In the genomic region with DNA sequence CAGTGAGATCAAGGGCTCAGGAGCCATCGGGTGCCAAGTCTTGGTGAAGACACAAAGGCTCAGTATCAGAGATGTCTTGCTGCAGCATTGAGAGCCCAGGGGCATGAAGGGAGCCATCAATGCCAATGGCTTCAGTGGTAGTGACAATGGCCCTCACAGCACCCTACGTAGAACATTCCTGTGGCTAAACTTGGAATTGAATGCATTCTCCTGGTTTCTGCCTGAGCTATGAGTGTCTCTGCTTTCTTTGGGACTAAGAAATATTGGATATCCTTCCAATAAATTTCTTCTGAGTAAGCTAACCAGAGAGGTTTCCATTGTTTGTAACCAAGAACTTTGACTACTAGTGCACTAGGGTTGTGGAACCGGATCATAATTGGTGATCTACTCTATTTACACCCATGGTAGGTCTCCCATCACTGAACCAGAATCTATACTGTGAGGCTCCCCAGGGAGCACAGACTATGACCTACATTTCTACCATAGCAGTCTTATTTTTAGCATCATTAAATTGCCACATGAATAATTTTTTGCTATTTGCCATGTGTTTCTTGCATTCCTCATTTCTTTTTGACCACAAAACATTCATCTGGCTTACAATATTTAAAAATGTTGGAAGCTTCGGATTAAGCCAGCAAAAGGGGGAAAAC, we compare ENCODE assay signal across 28 cellular contexts. TPM values are rescaled to one million over a fixed set of nuclear protein-coding genes. Genes with fewer than 3 reads are reported as not detected.
DNase-seq lines count a peak whose midpoint lies in the region; ATAC-seq and TF ChIP-seq lines count a peak whose summit lies in the region.
"Had no signal": no experiment of that assay in that cellular context is flagged by ENCODE, and none has a peak within 500 bp of the region (broad histone marks: within the 10 kb centered on the region; RNA-seq: fewer than 3 reads in every experiment).

No MANE protein-coding gene starts in this region.

- H3K36me3 Mint-ChIP-seq in stimulated activated effector memory CD8-positive, alpha-beta T cell treated with anti-CD3 and anti-CD28 coated beads, Interleukin-12 subunit alpha, Interleukin-12 subunit beta, amount 100 ng/mL, for 72 hours: no peaks in the 10 kb centered on the region
- H3K36me3 Mint-ChIP-seq: activated CD4-positive, alpha-beta memory T cell treated with anti-CD3 and anti-CD28 coated beads for 36 hours; CD14-positive monocyte; mesothelial cell of epicardium had no signal

- H3K27ac Mint-ChIP-seq in stimulated activated effector memory CD8-positive, alpha-beta T cell treated with anti-CD3 and anti-CD28 coated beads, Interleukin-12 subunit alpha, Interleukin-12 subunit beta, amount 100 ng/mL, for 72 hours: no peak overlapping the region
- H3K27ac Mint-ChIP-seq: activated B cell treated with CpG ODN at 0.5 μM for 24 hours; activated CD4-positive, alpha-beta memory T cell treated with anti-CD3 and anti-CD28 coated beads for 36 hours; CD14-positive monocyte; mesothelial cell of epicardium; nephron progenitor cell; progenitor cell of endocrine pancreas; stimulated activated naive CD8-positive, alpha-beta T cell treated with anti-CD3 and anti-CD28 coated beads, Interleukin-15, Interleukin-2, amounts not matched to agents 100 ng/mL and 50 ng/mL, for 24 hours had no signal

- in situ Hi-C loops in astrocyte of the spinal cord (cut with HindIII; ENCODE audit: low sequenced_read_pairs): no loop called here

- no peak for ATAC-seq in HG03280 (IDR thresholded peaks at IDR 0.05; ENCODE audit: unreplicated experiment)
- ATAC-seq in stimulated activated effector memory CD8-positive, alpha-beta T cell treated with anti-CD3 and anti-CD28 coated beads, Interleukin-12 subunit alpha, Interleukin-12 subunit beta, amount 100 ng/mL, for 72 hours: no peak
- ATAC-seq: esophagus mucosa, left lobe of liver, Panc1 had no signal

- TF ChIP-seq CTCF in astrocyte of the spinal cord (IDR thresholded peaks at IDR 0.05; ENCODE audit: low read depth, low read length): no peak

- H3K4me1 Mint-ChIP-seq in stimulated activated effector memory CD8-positive, alpha-beta T cell treated with anti-CD3 and anti-CD28 coated beads, Interleukin-12 subunit alpha, Interleukin-12 subunit beta, amount 100 ng/mL, for 72 hours: no peaks in the 10 kb centered on the region
- H3K4me1 Mint-ChIP-seq: activated B cell treated with CpG ODN at 0.5 μM for 24 hours, CD14-positive monocyte had no signal

- no peak overlapping the region for H3K4me3 Mint-ChIP-seq in stimulated activated effector memory CD8-positive, alpha-beta T cell treated with anti-CD3 and anti-CD28 coated beads, Interleukin-12 subunit alpha, Interleukin-12 subunit beta, amount 100 ng/mL, for 72 hours
- H3K4me3 Mint-ChIP-seq: activated B cell treated with CpG ODN at 0.5 μM for 24 hours; activated CD4-positive, alpha-beta memory T cell treated with anti-CD3 and anti-CD28 coated beads for 36 hours; CD14-positive monocyte; mesothelial cell of epicardium; nephron progenitor cell; stimulated activated naive CD8-positive, alpha-beta T cell treated with anti-CD3 and anti-CD28 coated beads, Interleukin-15, Interleukin-2, amounts not matched to agents 100 ng/mL and 50 ng/mL, for 24 hours had no signal

- H3K9me3 Mint-ChIP-seq in stimulated activated effector memory CD8-positive, alpha-beta T cell treated with anti-CD3 and anti-CD28 coated beads, Interleukin-12 subunit alpha, Interleukin-12 subunit beta, amount 100 ng/mL, for 72 hours: peaks cover 19% of the 10 kb centered on the region
- H3K9me3 Mint-ChIP-seq: activated B cell treated with CpG ODN at 0.5 μM for 24 hours; activated CD4-positive, alpha-beta memory T cell treated with anti-CD3 and anti-CD28 coated beads for 36 hours had no signal

- peak; percentile 84 for DNase-seq in AG08395 (ENCODE audit: low spot score)
- peak; percentile 3 for DNase-seq in H4 (ENCODE audit: low spot score)
- peak; percentile 63 for DNase-seq in astrocyte of the spinal cord (ENCODE audit: low read depth, low spot score)
- DNase-seq in islet precursor cell: peak; percentile 53
- no peak for DNase-seq in DMS79 treated with DMSO at 0.1 percent for 48 hours (lab: John Stamatoyannopoulos, UW)
- DNase-seq in stimulated activated effector memory CD8-positive, alpha-beta T cell treated with anti-CD3 and anti-CD28 coated beads, Interleukin-12 subunit alpha, Interleukin-12 subunit beta, amount 100 ng/mL, for 72 hours (ENCODE audit: low spot score in 2 of 2): no peak
- no peak for DNase-seq in GM19240 (ENCODE audit: insufficient read length, low spot score)
- DNase-seq: activated B cell treated with CpG ODN at 0.5 μM for 24 hours; activated CD4-positive, alpha-beta memory T cell treated with anti-CD3 and anti-CD28 coated beads for 36 hours; activated gamma-delta T cell; activated T-cell treated with anti-CD3 and anti-CD28 coated beads for 4 hours; effector CD8-positive, alpha-beta T cell; glutamatergic neuron; Karpas-422; NCI-H1105; NCI-H2029 treated with DMSO at 0.1 percent for 48 hours; nephron progenitor cell; upper lobe of left lung had no signal

- H3K4me3 ChIP-seq in astrocyte of the spinal cord (ENCODE audit: low read depth, low read length): no peak overlapping the region
- H3K4me3 ChIP-seq: HAP-1, upper lobe of left lung had no signal

RNA-seq across cellular contexts. Expression of a gene that starts 31.6 kb away (rescaled TPM):
- 3.4 and 3.6 TPM in 2 replicates for total RNA-seq in H4 (2014; rRNA removed; shearing (Covaris generic))
- total RNA-seq: A172; activated B cell treated with CpG ODN at 0.5 μM for 24 hours; activated CD4-positive, alpha-beta memory T cell treated with anti-CD3 and anti-CD28 coated beads for 36 hours had no signal

Comparison
In these comparisons a context has a peak if more than half of its experiments do, and no peak if none do; other contexts are left out.
1. DNase-seq: peak in AG08395 (single experiment), H4 (single experiment), astrocyte of the spinal cord (single experiment) and islet precursor cell (single experiment); none in DMS79 treated with DMSO at 0.1 percent for 48 hours (single experiment), stimulated activated effector memory CD8-positive, alpha-beta T cell treated with anti-CD3 and anti-CD28 coated beads, Interleukin-12 subunit alpha, Interleukin-12 subunit beta, amount 100 ng/mL, for 72 hours (0 of 2) and GM19240 (single experiment).